In genomic region chr1:109116286-109116685, GRCh38 we compare ENCODE assay signal across 1 cellular context.
TF ChIP-seq lines count a peak whose summit lies in the region.

No MANE protein-coding gene starts in this region.

TF ChIP-seq in K562, 482 proteins besides CTCF, POLR2A, EP300 and RAD21:
- no peak for TF ChIP-seq LEF1 (IDR thresholded peaks at IDR 0.05)
- TF ChIP-seq CUX1 (CRISPR knock-in tag; IDR thresholded peaks at IDR 0.05) = no peak
- TF ChIP-seq NR1H2 (CRISPR knock-in tag; IDR thresholded peaks at IDR 0.05) = 0 out of 2 replicates have a peak, but pooled peaks have one; percentile 23
